9 cellular contexts compared by ENCODE assay signal in genomic region chr9:2116073-2116472, GRCh38.
DNase-seq lines count a peak whose midpoint lies in the region; ATAC-seq and TF ChIP-seq lines count a peak whose summit lies in the region.
"Had no signal": no experiment of that assay in that cellular context is flagged by ENCODE, and none has a peak within 500 bp of the region (broad histone marks: within the 10 kb centered on the region; RNA-seq: fewer than 3 reads in every experiment).

No MANE protein-coding gene starts in this region.

- no peak overlapping the region for H3K4me3 Mint-ChIP-seq in neural progenitor cell

- H3K27me3 Mint-ChIP-seq in neural progenitor cell (ENCODE audit: insufficient read depth, low read depth): no peaks in the 10 kb centered on the region

- no peak overlapping the region for H3K4me3 ChIP-seq in choroid plexus epithelial cell (ENCODE audit: low read depth, low read length)
- H3K4me3 ChIP-seq in neural progenitor cell: no peak overlapping the region

- no peak overlapping the region for H3K4me2 ChIP-seq in neural progenitor cell

- no peaks in the 10 kb centered on the region for H3K36me3 ChIP-seq in neural progenitor cell

- no peaks in the 10 kb centered on the region for H3K4me1 Mint-ChIP-seq in neural progenitor cell

- TF ChIP-seq CTCF in choroid plexus epithelial cell (conservative IDR thresholded peaks at IDR 0.05; ENCODE audit: low read depth, low read length) (peak; percentile 73), neural progenitor cell (IDR thresholded peaks at IDR 0.05) (peak; percentile 62)

- ATAC-seq in GM21367 (IDR thresholded peaks at IDR 0.05; ENCODE audit: unreplicated experiment) (no peak), GM19397 (IDR thresholded peaks at IDR 0.05; ENCODE audit: unreplicated experiment) (no peak)

- H3K27ac ChIP-seq in neural progenitor cell: no peak overlapping the region

- no peaks in the 10 kb centered on the region for H3K9me3 ChIP-seq in neural progenitor cell (ENCODE audit: low read depth)

- no peak overlapping the region for H2AFZ ChIP-seq in neural progenitor cell (replicated peaks)

- no peaks in the 10 kb centered on the region for H3K9me3 Mint-ChIP-seq in neural progenitor cell

- no peaks in the 10 kb centered on the region for H4K20me1 ChIP-seq in neural progenitor cell (ENCODE audit: low read depth)

- no peaks in the 10 kb centered on the region for H3K4me1 ChIP-seq in neural progenitor cell

- no peaks in the 10 kb centered on the region for H3F3A ChIP-seq in neural progenitor cell (ENCODE audit: low read depth)

- no peak overlapping the region for H3K27ac Mint-ChIP-seq in neural progenitor cell

- H3K9ac ChIP-seq in neural progenitor cell: no peak overlapping the region

- H3K36me3 Mint-ChIP-seq in neural progenitor cell: no peaks in the 10 kb centered on the region

- DNase-seq in NCI-H1694 treated with DMSO at 0.1 percent for 48 hours (lab: John Stamatoyannopoulos, UW) (peak; percentile 6), NCI-H1694 (lab: John Stamatoyannopoulos, UW) (no peak), LHCN-M2 (ENCODE audit: low read depth) (peak; percentile 32), choroid plexus epithelial cell (ENCODE audit: low read depth) (peak; percentile 38), neural progenitor cell (ENCODE audit: low spot score) (peak; percentile 57), NCI-H774 (lab: John Stamatoyannopoulos, UW) (no peak)
- DNase-seq: NK-92 treated with Interleukin-12 subunit alpha and Interleukin-12 subunit beta, amount 100 ng/mL, for 24 hours had no signal

- H3K27me3 ChIP-seq in neural progenitor cell: no peaks in the 10 kb centered on the region

- H3K79me2 ChIP-seq in neural progenitor cell (ENCODE audit: low read depth): no peaks in the 10 kb centered on the region

Comparison
In these comparisons a context has a peak if more than half of its experiments do, and no peak if none do; other contexts are left out.
1. DNase-seq: peak in NCI-H1694 treated with DMSO at 0.1 percent for 48 hours (single experiment), LHCN-M2 (single experiment), choroid plexus epithelial cell (single experiment) and neural progenitor cell (single experiment); none in NCI-H1694 (single experiment) and NCI-H774 (single experiment).